Comparison of ENCODE assay signal across 8 cellular contexts in genomic region chr3:33440328-33440577, GRCh38. TPM values are rescaled to one million over a fixed set of nuclear protein-coding genes. Genes with fewer than 3 reads are reported as not detected.
DNase-seq lines count a peak whose midpoint lies in the region; ATAC-seq and TF ChIP-seq lines count a peak whose summit lies in the region.

UBP1 (minus strand) TSS chr3:33440405; CDS start chr3:33439848, 557 bp downstream.

- H3K4me3 ChIP-seq in GM12875 (ENCODE audit: low read depth, low read length) (peak within 1 kb of the TSS; percentile 99), SJCRH30 (peak within 1 kb of the TSS; percentile 92), upper lobe of left lung (peak within 1 kb of the TSS; percentile 79 to 93 (median 88))

- H3K27ac ChIP-seq in SJCRH30 (peak within 1 kb of the TSS; percentile 88), upper lobe of left lung (peak within 1 kb of the TSS; percentile 92 to 99 (median 94))

- ATAC-seq in upper lobe of left lung (ENCODE audit: low FRiP score in 2 of 2) (peak; percentile 97 to 99), GM18498 (IDR thresholded peaks at IDR 0.05; ENCODE audit: unreplicated experiment) (no peak)

- H3K9me3 Mint-ChIP-seq in mesothelial cell of epicardium = no peaks in the 10 kb centered on the region

- H3K36me3 ChIP-seq in SJCRH30 (no peaks in the 10 kb centered on the region), upper lobe of left lung (no peaks in the 10 kb centered on the region)

- peak within 1 kb of the TSS; percentile 99 for H3K4me3 Mint-ChIP-seq in mesothelial cell of epicardium

- H3K27me3 Mint-ChIP-seq in mesothelial cell of epicardium (ENCODE audit: low read depth) = no peaks in the 10 kb centered on the region

- peak within 1 kb of the TSS; percentile 100 for H3K27ac Mint-ChIP-seq in mesothelial cell of epicardium

- no peaks in the 10 kb centered on the region for H3K9me3 ChIP-seq in SJCRH30 (replicated peaks)
- no peaks in the 10 kb centered on the region for H3K9me3 ChIP-seq in upper lobe of left lung

- 0% methylated on average over 5 of the region's 36 CpGs; no CpG with 5 or more reads in 1 of the 2 donors for WGBS in upper lobe of left lung, 2 donors

- H3K27me3 ChIP-seq in SJCRH30 (no peaks in the 10 kb centered on the region), upper lobe of left lung (no peaks in the 10 kb centered on the region)

- H3K4me1 ChIP-seq in SJCRH30 = 0 out of 2 replicates have a peak, but pooled peaks cover 5% of the 10 kb centered on the region
- H3K4me1 ChIP-seq in upper lobe of left lung = peaks cover 30 to 48% (median 37%) of the 10 kb centered on the region in 4 donors

- peaks cover 41% of the 10 kb centered on the region for H3K4me1 Mint-ChIP-seq in mesothelial cell of epicardium

- TF ChIP-seq CTCF in GM12875 (IDR thresholded peaks at IDR 0.05; ENCODE audit: borderline replicate concordance, insufficient read depth, low read depth, low read length) (no peak), mesothelial cell of epicardium (IDR thresholded peaks at IDR 0.05; ENCODE audit: unreplicated experiment) (no peak), upper lobe of left lung (IDR thresholded peaks at IDR 0.05) (no peak)

- DNase-seq in SJCRH30 (no peak), dermis microvascular lymphatic vessel endothelial cell (ENCODE audit: low read depth in 2 of 2) (no peak), mesothelial cell of epicardium (ENCODE audit: low spot score in 2 of 2, unreplicated experiment in 2 of 2) (peak in 1 of 2 experiments; percentile 97), upper lobe of left lung (peak; percentile 100), amniotic stem cell (lab: John Stamatoyannopoulos, UW) (no peak)
- no peak for DNase-seq in effector CD4-positive, alpha-beta T cell

- TF ChIP-seq POLR2A in upper lobe of left lung (IDR thresholded peaks at IDR 0.05) = no peak

- no peaks in the 10 kb centered on the region for H3K36me3 Mint-ChIP-seq in mesothelial cell of epicardium

- peak in 1 of 4 donors; percentile 0 for TF ChIP-seq EP300 in upper lobe of left lung (IDR thresholded peaks at IDR 0.05)

RNA-seq across cellular contexts. Expression of gene UBP1, which starts in this region (rescaled TPM):
- 38.8 and 40.9 TPM in 2 replicates for total RNA-seq in SJCRH30 (2014; rRNA removed; shearing (Covaris generic))
- total RNA-seq in dermis microvascular lymphatic vessel endothelial cell = 36.2 and 39.2 TPM in 2 replicates
- total RNA-seq in mesothelial cell of epicardium = 81.5 to 88.4 TPM (median 86.2 TPM) in 3 replicates
- total RNA-seq in upper lobe of left lung = 10 to 100 TPM; 60.2 to 81.4 (median 65.8) TPM

Comparison
In these comparisons a context has a peak if more than half of its experiments do, and no peak if none do; other contexts are left out.
1. DNase-seq: peak in upper lobe of left lung (2 of 2); none in SJCRH30 (0 of 2), dermis microvascular lymphatic vessel endothelial cell (0 of 2), amniotic stem cell (single experiment) and effector CD4-positive, alpha-beta T cell (single experiment).
2. Peak in every context shown above with its lines, with median percentiles within 50 percentile points of each other: H3K4me3 ChIP-seq.